Comparison of ENCODE assay signal across 13 cellular contexts in the genomic region with DNA sequence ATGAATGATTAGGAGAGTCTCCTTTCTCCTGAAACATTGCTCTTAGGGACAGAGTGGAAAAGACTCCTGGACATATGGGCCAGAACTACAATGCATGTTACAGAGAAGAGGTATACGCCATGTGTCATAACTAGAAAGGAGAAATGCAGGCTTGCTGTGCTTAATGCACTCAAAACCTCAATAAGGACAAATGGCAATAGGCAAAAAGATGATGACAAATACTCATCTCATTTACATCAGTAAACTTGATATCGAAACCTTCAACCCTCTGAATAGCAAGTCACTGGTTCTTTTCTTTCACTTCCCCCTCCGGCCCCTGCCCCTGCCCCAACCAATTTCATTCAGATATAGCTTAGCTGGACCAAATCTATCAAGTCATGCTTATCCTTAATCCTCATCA.
DNase-seq lines count a peak whose midpoint lies in the region; ATAC-seq lines count a peak whose summit lies in the region.
"Had no signal": no experiment of that assay in that cellular context is flagged by ENCODE, and none has a peak within 500 bp of the region (broad histone marks: within the 10 kb centered on the region; RNA-seq: fewer than 3 reads in every experiment).

No MANE protein-coding gene starts in this region.

- no peaks in the 10 kb centered on the region for H3K9me3 Mint-ChIP-seq in stimulated activated naive CD8-positive, alpha-beta T cell treated with anti-CD3 and anti-CD28 coated beads, Interleukin-15, amount 100 ng/mL, for 72 hours
- H3K9me3 Mint-ChIP-seq in stimulated activated naive B cell treated with anti-CD40 and anti-IgM and Interleukin-4, amounts not matched to agents 10 μg/mL and 1 μg/mL and 100 μg/mL, for 72 hours: no peaks in the 10 kb centered on the region
- H3K9me3 Mint-ChIP-seq: activated T-cell treated with anti-CD3 and anti-CD28 coated beads, Interleukin-2, amount 50 U/mL, for 72 hours had no signal

- H3K27ac Mint-ChIP-seq in stimulated activated naive CD8-positive, alpha-beta T cell treated with anti-CD3 and anti-CD28 coated beads, Interleukin-15, amount 100 ng/mL, for 72 hours: no peak overlapping the region
- no peak overlapping the region for H3K27ac Mint-ChIP-seq in stimulated activated naive B cell treated with anti-CD40 and anti-IgM and Interleukin-4, amounts not matched to agents 10 μg/mL and 1 μg/mL and 100 μg/mL, for 72 hours
- H3K27ac Mint-ChIP-seq: activated T-cell treated with anti-CD3 and anti-CD28 coated beads, Interleukin-2, amount 50 U/mL, for 72 hours had no signal

- peaks cover 34% of the 10 kb centered on the region for H3K4me1 Mint-ChIP-seq in stimulated activated naive CD8-positive, alpha-beta T cell treated with anti-CD3 and anti-CD28 coated beads, Interleukin-15, amount 100 ng/mL, for 72 hours
- peaks cover 20 to 25% of the 10 kb centered on the region in 2 donors for H3K4me1 Mint-ChIP-seq in stimulated activated naive B cell treated with anti-CD40 and anti-IgM and Interleukin-4, amounts not matched to agents 10 μg/mL and 1 μg/mL and 100 μg/mL, for 72 hours

- H3K4me3 Mint-ChIP-seq in stimulated activated naive CD8-positive, alpha-beta T cell treated with anti-CD3 and anti-CD28 coated beads, Interleukin-15, amount 100 ng/mL, for 72 hours: no peak overlapping the region
- no peak overlapping the region for H3K4me3 Mint-ChIP-seq in stimulated activated naive B cell treated with anti-CD40 and anti-IgM and Interleukin-4, amounts not matched to agents 10 μg/mL and 1 μg/mL and 100 μg/mL, for 72 hours
- H3K4me3 Mint-ChIP-seq: activated T-cell treated with anti-CD3 and anti-CD28 coated beads, Interleukin-2, amount 50 U/mL, for 72 hours had no signal

- DNase-seq in stimulated activated naive CD8-positive, alpha-beta T cell treated with anti-CD3 and anti-CD28 coated beads, Interleukin-15, amount 100 ng/mL, for 72 hours: no peak
- no peak for DNase-seq in stimulated activated naive CD8-positive, alpha-beta T cell treated with anti-CD3 and anti-CD28 coated beads, Interleukin-15, Interleukin-2, amounts not matched to agents 100 U/mL and 50 U/mL, for 24 hours
- no peak for DNase-seq in stimulated activated naive B cell treated with anti-CD40 and anti-IgM and Interleukin-4, amounts not matched to agents 10 μg/mL and 1 μg/mL and 100 μg/mL, for 72 hours
- DNase-seq in NCI-H2029 treated with DMSO at 0.1 percent for 48 hours (lab: John Stamatoyannopoulos, UW): no peak
- DNase-seq in activated gamma-delta T cell (lab: John Stamatoyannopoulos, UW): no peak
- no peak for DNase-seq in NCI-H2196 (lab: John Stamatoyannopoulos, UW; ENCODE audit: unreplicated experiment)
- DNase-seq: activated T-cell treated with anti-CD3 and anti-CD28 coated beads, Interleukin-2, amount 50 U/mL, for 72 hours; NCI-H524; stimulated activated naive CD4-positive, alpha-beta T cell had no signal

- no peaks in the 10 kb centered on the region for H3K36me3 Mint-ChIP-seq in stimulated activated naive B cell treated with anti-CD40 and anti-IgM and Interleukin-4, amounts not matched to agents 10 μg/mL and 1 μg/mL and 100 μg/mL, for 72 hours

- ATAC-seq in stimulated activated naive CD8-positive, alpha-beta T cell treated with anti-CD3 and anti-CD28 coated beads, Interleukin-15, amount 100 ng/mL, for 72 hours: peak; percentile 11
- no peak for ATAC-seq in stimulated activated naive CD8-positive, alpha-beta T cell treated with anti-CD3 and anti-CD28 coated beads, Interleukin-15, Interleukin-2, amounts not matched to agents 100 U/mL and 50 U/mL, for 24 hours
- peak; percentile 89 for ATAC-seq in HG02610 (IDR thresholded peaks at IDR 0.05; ENCODE audit: unreplicated experiment)
- peak; percentile 87 for ATAC-seq in HG03442 (IDR thresholded peaks at IDR 0.05; ENCODE audit: unreplicated experiment)
- peak; percentile 64 to 68 for ATAC-seq in stimulated activated naive B cell treated with anti-CD40 and anti-IgM and Interleukin-4, amounts not matched to agents 10 μg/mL and 1 μg/mL and 100 μg/mL, for 72 hours (replicated peaks)
- ATAC-seq: A549, gastroesophageal sphincter had no signal

- H3K27me3 Mint-ChIP-seq in stimulated activated naive CD8-positive, alpha-beta T cell treated with anti-CD3 and anti-CD28 coated beads, Interleukin-15, amount 100 ng/mL, for 72 hours: peaks cover 50% of the 10 kb centered on the region
- H3K27me3 Mint-ChIP-seq in stimulated activated naive B cell treated with anti-CD40 and anti-IgM and Interleukin-4, amounts not matched to agents 10 μg/mL and 1 μg/mL and 100 μg/mL, for 72 hours: peaks cover 44 to 75% of the 10 kb centered on the region in 2 donors
